In the genomic region with DNA sequence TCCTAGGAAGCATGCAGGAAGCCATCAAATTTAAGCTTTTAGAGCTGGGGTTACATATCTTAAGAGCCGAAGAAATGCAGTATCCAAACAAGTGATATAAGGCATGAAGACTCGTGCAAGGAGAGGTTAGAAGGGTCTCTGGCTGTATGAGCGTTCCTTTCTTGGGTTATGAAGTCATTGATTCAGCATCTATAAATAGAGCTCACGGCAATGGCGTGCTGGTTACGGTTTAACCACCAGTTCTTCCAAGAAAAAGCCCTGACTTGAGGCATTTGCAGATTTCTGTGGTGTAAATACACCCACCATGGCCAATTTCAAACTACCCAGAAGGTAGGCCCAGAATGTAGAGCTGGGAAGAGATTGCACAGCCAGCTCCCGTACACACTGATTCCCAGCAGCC, we compare ENCODE assay signal across 1 cellular context.
TF ChIP-seq lines count a peak whose summit lies in the region.

No MANE protein-coding gene starts in this region.

TF ChIP-seq in HepG2, 621 proteins besides CTCF, POLR2A, EP300 and RAD21:
- TF ChIP-seq HDAC6 (IDR thresholded peaks at IDR 0.05; ENCODE audit: low read depth, low read length) (no peak), RBM22 (optimal IDR thresholded peaks at IDR 0.05; ENCODE audit: low read length) (no peak), TAF15 (IDR thresholded peaks at IDR 0.05; ENCODE audit: low read depth, low read length, poor library complexity, severe bottlenecking) (no peak), ZNF232 (CRISPR knock-in tag; IDR thresholded peaks at IDR 0.05; ENCODE audit: borderline replicate concordance) (no peak), PHB2 (IDR thresholded peaks at IDR 0.05; ENCODE audit: partially characterized antibody) (no peak), ZNF282 (IDR thresholded peaks at IDR 0.05; ENCODE audit: partially characterized antibody) (no peak), TBX3 (IDR thresholded peaks at IDR 0.05; ENCODE audit: borderline replicate concordance) (no peak), CREB1 (IDR thresholded peaks at IDR 0.05) (no peak), CREB1 (CRISPR knock-in tag; IDR thresholded peaks at IDR 0.05) (no peak), POLR2AphosphoS5 (IDR thresholded peaks at IDR 0.05; ENCODE audit: low read depth, low read length) (no peak), HMG20A (CRISPR knock-in tag; IDR thresholded peaks at IDR 0.05; ENCODE audit: borderline replicate concordance) (no peak), ZNF775 (CRISPR knock-in tag; IDR thresholded peaks at IDR 0.05; ENCODE audit: borderline replicate concordance) (no peak), NFKB2 (CRISPR knock-in tag; IDR thresholded peaks at IDR 0.05; ENCODE audit: borderline replicate concordance) (no peak), AGO1 (IDR thresholded peaks at IDR 0.05; ENCODE audit: low read depth, low read length, poor library complexity, severe bottlenecking) (no peak), ZNF451 (CRISPR knock-in tag; IDR thresholded peaks at IDR 0.05) (no peak)
- TF ChIP-seq, protein P1, sequence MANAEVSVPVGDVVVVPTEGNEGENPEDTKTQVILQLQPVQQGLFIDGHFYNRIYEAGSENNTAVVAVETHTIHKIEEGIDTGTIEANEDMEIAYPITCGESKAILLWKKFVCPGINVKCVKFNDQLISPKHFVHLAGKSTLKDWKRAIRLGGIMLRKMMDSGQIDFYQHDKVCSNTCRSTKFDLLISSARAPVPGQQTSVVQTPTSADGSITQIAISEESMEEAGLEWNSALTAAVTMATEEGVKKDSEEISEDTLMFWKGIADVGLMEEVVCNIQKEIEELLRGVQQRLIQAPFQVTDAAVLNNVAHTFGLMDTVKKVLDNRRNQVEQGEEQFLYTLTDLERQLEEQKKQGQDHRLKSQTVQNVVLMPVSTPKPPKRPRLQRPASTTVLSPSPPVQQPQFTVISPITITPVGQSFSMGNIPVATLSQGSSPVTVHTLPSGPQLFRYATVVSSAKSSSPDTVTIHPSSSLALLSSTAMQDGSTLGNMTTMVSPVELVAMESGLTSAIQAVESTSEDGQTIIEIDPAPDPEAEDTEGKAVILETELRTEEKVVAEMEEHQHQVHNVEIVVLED (CRISPR knock-in tag; IDR thresholded peaks at IDR 0.05; ENCODE audit: borderline replicate concordance) = no peak
- TF ChIP-seq, protein P2, sequence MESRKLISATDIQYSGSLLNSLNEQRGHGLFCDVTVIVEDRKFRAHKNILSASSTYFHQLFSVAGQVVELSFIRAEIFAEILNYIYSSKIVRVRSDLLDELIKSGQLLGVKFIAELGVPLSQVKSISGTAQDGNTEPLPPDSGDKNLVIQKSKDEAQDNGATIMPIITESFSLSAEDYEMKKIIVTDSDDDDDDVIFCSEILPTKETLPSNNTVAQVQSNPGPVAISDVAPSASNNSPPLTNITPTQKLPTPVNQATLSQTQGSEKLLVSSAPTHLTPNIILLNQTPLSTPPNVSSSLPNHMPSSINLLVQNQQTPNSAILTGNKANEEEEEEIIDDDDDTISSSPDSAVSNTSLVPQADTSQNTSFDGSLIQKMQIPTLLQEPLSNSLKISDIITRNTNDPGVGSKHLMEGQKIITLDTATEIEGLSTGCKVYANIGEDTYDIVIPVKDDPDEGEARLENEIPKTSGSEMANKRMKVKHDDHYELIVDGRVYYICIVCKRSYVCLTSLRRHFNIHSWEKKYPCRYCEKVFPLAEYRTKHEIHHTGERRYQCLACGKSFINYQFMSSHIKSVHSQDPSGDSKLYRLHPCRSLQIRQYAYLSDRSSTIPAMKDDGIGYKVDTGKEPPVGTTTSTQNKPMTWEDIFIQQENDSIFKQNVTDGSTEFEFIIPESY (CRISPR knock-in tag; IDR thresholded peaks at IDR 0.05) = no peak
